8 cellular contexts compared by ENCODE assay signal in the genomic region with DNA sequence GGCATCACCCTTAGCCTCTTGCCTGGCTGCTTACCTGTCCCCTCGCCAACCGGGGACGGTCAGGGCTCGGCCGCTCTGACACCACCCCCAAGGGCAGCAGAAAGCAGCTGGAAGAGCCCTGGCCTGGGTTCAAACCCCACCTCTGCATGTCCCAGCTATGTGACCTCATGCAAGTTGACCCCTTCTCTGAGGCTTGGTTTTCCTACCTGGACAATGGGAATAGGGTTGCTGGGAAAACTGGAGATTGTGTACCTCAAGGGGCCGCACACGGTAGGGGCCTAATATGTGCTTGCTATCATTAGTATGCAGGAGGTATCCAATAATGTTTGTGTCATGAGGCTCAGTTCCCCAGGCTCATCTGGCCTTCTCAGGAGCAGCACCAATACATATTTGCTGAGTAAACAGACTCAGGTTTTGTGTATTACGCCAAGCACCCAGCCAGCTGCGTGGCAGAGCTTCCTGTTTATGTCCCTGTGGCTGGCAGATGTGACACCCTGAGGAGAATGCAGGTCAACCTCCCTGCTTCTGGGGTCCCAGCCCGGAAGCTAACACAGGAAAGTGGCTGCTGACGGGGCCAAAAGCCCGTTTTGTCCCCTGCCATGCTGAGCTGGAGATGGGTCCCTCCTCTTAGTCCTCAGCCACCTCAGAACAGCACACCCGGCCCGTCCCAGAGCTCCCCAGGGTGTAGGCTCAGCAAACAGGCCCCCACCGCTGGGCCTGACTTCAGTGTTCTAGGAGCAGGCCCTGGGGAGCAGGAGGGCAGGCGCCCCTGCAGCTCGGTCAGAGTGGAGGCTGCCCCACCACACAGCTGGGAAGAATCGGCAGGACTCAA. TPM values are rescaled to one million over a fixed set of nuclear protein-coding genes. Genes with fewer than 3 reads are reported as not detected.
DNase-seq lines count a peak whose midpoint lies in the region; ATAC-seq and TF ChIP-seq lines count a peak whose summit lies in the region.

No MANE protein-coding gene starts in this region.

- H3K36me3 ChIP-seq in OCI-LY3 (replicated peaks; ENCODE audit: low read depth, low read length): no peaks in the 10 kb centered on the region
- H3K36me3 ChIP-seq in mucosa of rectum (ENCODE audit: control insufficient read depth in 2 of 2, insufficient read depth in 2 of 2, low read length in 2 of 2): peaks cover 3 to 5% of the 10 kb centered on the region in 2 donors
- peaks cover 5% of the 10 kb centered on the region; the same call in 1 of the 2 replicates for H3K36me3 ChIP-seq in SJCRH30

- H3K9me3 Mint-ChIP-seq in activated naive CD4-positive, alpha-beta T cell treated with anti-CD3 and anti-CD28 coated beads, Interleukin-2, amount 10 ng/mL, durations not matched to agents 7 days and 5 days: no peaks in the 10 kb centered on the region

- H3K4me3 ChIP-seq in OCI-LY3 (ENCODE audit: low read length) (no peak overlapping the region), mucosa of rectum (ENCODE audit: low read length in 2 of 2) (no peak overlapping the region), SJCRH30 (no peak overlapping the region)

- H3K79me2 ChIP-seq in OCI-LY3 (ENCODE audit: low read length): no peaks in the 10 kb centered on the region

- H3K4me1 Mint-ChIP-seq in activated naive CD4-positive, alpha-beta T cell treated with anti-CD3 and anti-CD28 coated beads, Interleukin-2, amount 10 ng/mL, durations not matched to agents 7 days and 5 days: peaks cover 25% of the 10 kb centered on the region

- H3K27me3 ChIP-seq in OCI-LY3 (ENCODE audit: low read depth, low read length) (no peaks in the 10 kb centered on the region), mucosa of rectum (ENCODE audit: control insufficient read depth in 2 of 2, insufficient read depth in 2 of 2, low read length in 2 of 2) (no peaks in the 10 kb centered on the region), SJCRH30 (no peaks in the 10 kb centered on the region)

- H3K9ac ChIP-seq in OCI-LY3 (ENCODE audit: low read length) (peak overlapping the region; percentile 28), mucosa of rectum (ENCODE audit: low read depth in 1 of 2, low read length in 2 of 2) (no peak overlapping the region)

- H3K27ac ChIP-seq in OCI-LY3 (ENCODE audit: low read length) (peak overlapping the region; percentile 27), mucosa of rectum (ENCODE audit: low read depth in 2 of 2, low read length in 2 of 2) (peak overlapping the region; percentile 77 to 79), SJCRH30 (no peak overlapping the region)

- no peaks in the 10 kb centered on the region for H3K36me3 Mint-ChIP-seq in activated naive CD4-positive, alpha-beta T cell treated with anti-CD3 and anti-CD28 coated beads, Interleukin-2, amount 10 ng/mL, durations not matched to agents 7 days and 5 days

- H3K9me3 ChIP-seq in OCI-LY3 (ENCODE audit: insufficient read depth, low read length) (no peaks in the 10 kb centered on the region), mucosa of rectum (ENCODE audit: control insufficient read depth in 2 of 2, low read length in 2 of 2) (no peaks in the 10 kb centered on the region), SJCRH30 (replicated peaks) (no peaks in the 10 kb centered on the region)

- POLR2A ChIA-PET in GM10248 (lab: Yijun Ruan, JAX): interaction anchor here (0.6 kb wide), 1 partner anchor 302 kb away, joined by 3 read pairs; no protein-coding TSS in a partner anchor

- peak; percentile 55 for DNase-seq in GM10248 (ENCODE audit: extremely low spot score)
- DNase-seq in activated naive CD4-positive, alpha-beta T cell treated with anti-CD3 and anti-CD28 coated beads, Interleukin-2, amount 10 ng/mL, durations not matched to agents 7 days and 5 days: peak; percentile 72
- DNase-seq in epidermal melanocyte (ENCODE audit: insufficient read length, low spot score): no peak
- DNase-seq in SJCRH30: no peak

- peak overlapping the region; percentile 87 for H3K27ac Mint-ChIP-seq in activated naive CD4-positive, alpha-beta T cell treated with anti-CD3 and anti-CD28 coated beads, Interleukin-2, amount 10 ng/mL, durations not matched to agents 7 days and 5 days

- peaks cover 6% of the 10 kb centered on the region for H3K27me3 Mint-ChIP-seq in activated naive CD4-positive, alpha-beta T cell treated with anti-CD3 and anti-CD28 coated beads, Interleukin-2, amount 10 ng/mL, durations not matched to agents 7 days and 5 days

- peak overlapping the region; percentile 18 for H3K4me2 ChIP-seq in OCI-LY3 (ENCODE audit: low read length)

- CTCF ChIA-PET in GM10248 (lab: Yijun Ruan, JAX): interaction anchor here (1.1 to 2.1 kb wide), 3 partner anchors 10 to 87 kb away, joined by 3 to 8 read pairs (median 5); no protein-coding TSS in a partner anchor
- CTCF ChIA-PET in activated naive CD4-positive, alpha-beta T cell treated with anti-CD3 and anti-CD28 coated beads, Interleukin-2, amount 10 ng/mL, durations not matched to agents 7 days and 5 days (lab: Charles Lee): interaction anchor here (0.9 kb wide), 1 partner anchor 87 kb away, joined by 3 read pairs; no protein-coding TSS in a partner anchor

- peak; percentile 63 for ATAC-seq in HG03097 (IDR thresholded peaks at IDR 0.05; ENCODE audit: low FRiP score, unreplicated experiment)
- no peak for ATAC-seq in HG02840 (IDR thresholded peaks at IDR 0.05; ENCODE audit: low FRiP score, unreplicated experiment)

- H3K4me3 Mint-ChIP-seq in activated naive CD4-positive, alpha-beta T cell treated with anti-CD3 and anti-CD28 coated beads, Interleukin-2, amount 10 ng/mL, durations not matched to agents 7 days and 5 days: no peak overlapping the region

- H2AFZ ChIP-seq in OCI-LY3 (ENCODE audit: low read depth, low read length): peak overlapping the region; percentile 84

- H3K4me1 ChIP-seq in OCI-LY3 (ENCODE audit: low read length): peaks cover 28% of the 10 kb centered on the region
- H3K4me1 ChIP-seq in mucosa of rectum (ENCODE audit: control insufficient read depth in 2 of 2, insufficient read depth in 2 of 2, low read length in 2 of 2): peaks cover 17 to 24% of the 10 kb centered on the region in 2 donors
- peaks cover 46% of the 10 kb centered on the region for H3K4me1 ChIP-seq in SJCRH30

- no peak for TF ChIP-seq CTCF in GM10248 (IDR thresholded peaks at IDR 0.05; ENCODE audit: control extremely low read depth, extremely low read depth, low read depth, missing control alignments)
- TF ChIP-seq CTCF in OCI-LY3 (IDR thresholded peaks at IDR 0.05; ENCODE audit: low read depth, low read length): no peak

- H4K20me1 ChIP-seq in OCI-LY3 (ENCODE audit: insufficient read depth, low read length): no peaks in the 10 kb centered on the region

RNA-seq across cellular contexts. Expression of a gene that starts 29.7 kb away (rescaled TPM):
- 91.1 and 95.8 TPM in 2 replicates for total RNA-seq in SJCRH30 (2014; rRNA removed; shearing (Covaris generic))

RNA-seq across cellular contexts. Expression of a gene that starts 33.8 kb away (rescaled TPM):
- total RNA-seq in SJCRH30 (2014; rRNA removed; shearing (Covaris generic)): not detected in 2 replicates

RNA-seq across cellular contexts. Expression of a gene that starts 48.3 kb away (rescaled TPM):
- not detected in 2 replicates for total RNA-seq in SJCRH30 (2014; rRNA removed; shearing (Covaris generic))

Comparison
In these comparisons a context has a peak if more than half of its experiments do, and no peak if none do; other contexts are left out.
1. DNase-seq: peak in GM10248 (single experiment) and activated naive CD4-positive, alpha-beta T cell treated with anti-CD3 and anti-CD28 coated beads, Interleukin-2, amount 10 ng/mL, durations not matched to agents 7 days and 5 days (single experiment); none in epidermal melanocyte (single experiment) and SJCRH30 (0 of 2).